In the genomic region with DNA sequence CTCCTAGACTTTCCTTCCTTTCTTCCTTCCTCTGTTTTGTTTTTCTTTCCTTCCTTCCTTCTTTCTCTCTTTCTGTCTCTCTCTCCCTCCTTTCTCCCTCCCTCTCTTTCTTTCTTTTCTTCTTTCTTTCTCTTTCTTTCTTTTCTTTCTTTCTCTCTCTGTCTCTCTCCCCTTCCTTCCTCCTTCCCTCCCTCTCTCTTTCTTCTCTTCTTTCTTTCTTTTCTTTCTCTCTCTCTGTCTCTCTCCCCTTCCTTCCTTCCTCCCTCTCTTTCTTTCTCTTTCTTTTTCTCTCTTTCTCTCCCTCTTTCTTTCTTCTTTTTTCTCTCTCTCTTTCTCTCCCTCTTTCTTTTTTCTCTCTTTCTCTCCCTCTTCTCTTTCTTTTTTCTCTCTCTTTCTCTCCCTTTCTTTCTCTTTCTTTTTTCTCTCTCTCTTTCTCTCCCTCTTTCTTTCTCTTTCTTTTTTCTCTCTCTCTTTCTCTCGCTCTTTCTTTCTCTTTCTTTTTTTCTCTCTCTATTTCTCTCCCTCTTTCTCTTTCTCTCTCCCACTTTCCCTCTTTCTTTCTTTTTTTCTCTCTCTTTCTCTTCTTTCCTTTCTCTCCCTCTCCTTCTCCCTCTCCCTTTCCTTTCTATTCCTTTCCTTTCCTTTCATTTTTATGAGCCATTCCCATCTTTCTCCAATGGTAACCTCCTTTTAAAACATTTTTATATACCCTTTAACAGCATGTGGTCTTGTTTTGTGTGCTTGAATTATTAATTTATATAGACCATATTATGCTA, we compare ENCODE assay signal across 25 cellular contexts.
"Had no signal": no experiment of that assay in that cellular context is flagged by ENCODE, and none has a peak within 500 bp of the region (broad histone marks: within the 10 kb centered on the region; RNA-seq: fewer than 3 reads in every experiment).

No MANE protein-coding gene starts in this region.

- H3K27me3 ChIP-seq: ascending aorta, esophagus squamous epithelium, heart right ventricle, left lung, sigmoid colon, upper lobe of left lung, vagina had no signal

- DNase-seq: activated CD4-positive, alpha-beta T cell treated with anti-CD3 and anti-CD28 coated beads for 48 hours; activated CD4-positive, alpha-beta T cell treated with anti-CD3 and anti-CD28 coated beads, Interleukin-2, amount 50 U/mL, for 48 hours; activated CD8-positive, alpha-beta memory T cell treated with anti-CD3 and anti-CD28 coated beads, Interleukin-2, amount 50 U/mL, for 48 hours; activated gamma-delta T cell; activated naive CD4-positive, alpha-beta T cell treated with anti-CD3 and anti-CD28 coated beads, Interleukin-2, amount 10 ng/mL, durations not matched to agents 7 days and 5 days; activated naive CD8-positive, alpha-beta T cell treated with anti-CD3 and anti-CD28 coated beads, Interleukin-2, amount 10 ng/mL, durations not matched to agents 7 days and 5 days; activated T-cell treated with anti-CD3 and anti-CD28 coated beads, Interleukin-2, amount 50 U/mL, for 24 hours; effector CD4-positive, alpha-beta T cell; esophagus squamous epithelium; foreskin melanocyte; heart right ventricle; left lung; lower lobe of right lung; mesendoderm; sigmoid colon; stimulated activated CD4-positive, alpha-beta T cell treated with anti-CD3 and anti-CD28 coated beads, Interleukin-1b, Interleukin-23, amount 100 ng/mL, for 48 hours; stimulated activated CD4-positive, alpha-beta T cell treated with anti-CD3 and anti-CD28 coated beads, Interleukin-4, amount 100 ng/mL, for 4 hours; stimulated activated CD8-positive, alpha-beta memory T cell treated with anti-CD3 and anti-CD28 coated beads, Interleukin-4, amount 100 ng/mL, for 48 hours; stimulated activated naive CD8-positive, alpha-beta T cell treated with anti-CD3 and anti-CD28 coated beads, Interleukin-15, amount 100 ng/mL, for 72 hours; substantia nigra; upper lobe of left lung had no signal

- H3K4me1 ChIP-seq: ascending aorta, esophagus squamous epithelium, heart right ventricle, left lung, lower lobe of right lung, sigmoid colon, upper lobe of left lung, vagina had no signal

- H3K27ac ChIP-seq: ascending aorta, esophagus squamous epithelium, heart right ventricle, left lung, lower lobe of right lung, sigmoid colon, upper lobe of left lung, vagina had no signal

- H3K9me3 ChIP-seq: ascending aorta, esophagus squamous epithelium, heart right ventricle, left lung, lower lobe of right lung, sigmoid colon, upper lobe of left lung, vagina had no signal

- H3K36me3 ChIP-seq: ascending aorta, esophagus squamous epithelium, heart right ventricle, left lung, lower lobe of right lung, sigmoid colon, upper lobe of left lung, vagina had no signal

- ATAC-seq: heart right ventricle; left lung; lower lobe of right lung; natural killer cell treated with Interleukin-12 subunit alpha and Interleukin-12 subunit beta and Interleukin-15 and Interleukin-18, amount 100 ng/mL, for 72 hours; stimulated activated memory B cell treated with anti-CD40 and anti-IgM and Interleukin-4, amounts not matched to agents 10 μg/mL and 1 μg/mL and 100 μg/mL, for 72 hours; stimulated activated naive CD8-positive, alpha-beta T cell treated with anti-CD3 and anti-CD28 coated beads, Interleukin-15, amount 100 ng/mL, for 72 hours had no signal

- H3K4me3 ChIP-seq: ascending aorta, esophagus squamous epithelium, heart right ventricle, left lung, lower lobe of right lung, sigmoid colon, upper lobe of left lung, vagina had no signal
